Comparison of ENCODE assay signal across 19 cellular contexts in genomic region chr9:115415450-115415849, GRCh38.
"Had no signal": no experiment of that assay in that cellular context is flagged by ENCODE, and none has a peak within 500 bp of the region (broad histone marks: within the 10 kb centered on the region; RNA-seq: fewer than 3 reads in every experiment).

No MANE protein-coding gene starts in this region.

- FAIRE-seq: pancreas had no signal

- H3K4me1 ChIP-seq: foreskin keratinocyte, lower lobe of right lung, pancreas, sigmoid colon, spleen, stomach had no signal

- ATAC-seq: activated CD8-positive, alpha-beta T cell treated with anti-CD3 and anti-CD28 coated beads, Interleukin-2, amount 10 ng/mL, durations not matched to agents 7 days and 5 days; activated T-cell treated with anti-CD3 and anti-CD28 coated beads, Interleukin-2, amount 50 U/mL, for 72 hours; foreskin keratinocyte; lower lobe of right lung; pancreas had no signal

- H3K27me3 ChIP-seq: foreskin keratinocyte, pancreas, sigmoid colon, spleen, stomach, testis had no signal

- H3K36me3 ChIP-seq: lower lobe of right lung, pancreas, sigmoid colon, spleen, stomach had no signal

- H3K4me3 ChIP-seq: lower lobe of right lung, pancreas, sigmoid colon, spleen, stomach, testis had no signal

- H3K27ac Mint-ChIP-seq: activated B cell treated with CpG ODN at 0.5 μM for 24 hours; activated CD4-positive, alpha-beta T cell treated with anti-CD3 and anti-CD28 coated beads, Interleukin-2, amount 10 ng/mL, durations not matched to agents 24 days and 14 days; activated CD8-positive, alpha-beta T cell treated with anti-CD3 and anti-CD28 coated beads, Interleukin-2, amount 10 ng/mL, durations not matched to agents 7 days and 5 days; activated naive CD8-positive, alpha-beta T cell; activated T-cell treated with anti-CD3 and anti-CD28 coated beads, Interleukin-2, amount 50 U/mL, for 72 hours; brain had no signal

- H3K36me3 Mint-ChIP-seq: activated naive CD8-positive, alpha-beta T cell; brain had no signal

- H3K27ac ChIP-seq: foreskin keratinocyte, lower lobe of right lung, pancreas, sigmoid colon, spleen, stomach, testis had no signal

- H3K9me3 ChIP-seq: lower lobe of right lung, pancreas, sigmoid colon, testis had no signal

- H3K27me3 Mint-ChIP-seq: activated B cell treated with CpG ODN at 0.5 μM for 24 hours had no signal

- DNase-seq: activated B cell treated with CpG ODN at 0.5 μM for 24 hours; activated CD4-positive, alpha-beta T cell treated with anti-CD3 and anti-CD28 coated beads, Interleukin-2, amount 10 ng/mL, durations not matched to agents 24 days and 14 days; activated CD8-positive, alpha-beta memory T cell treated with anti-CD3 and anti-CD28 coated beads, Interleukin-2, amount 50 U/mL, for 4 hours; activated CD8-positive, alpha-beta T cell treated with anti-CD3 and anti-CD28 coated beads, Interleukin-2, amount 10 ng/mL, durations not matched to agents 7 days and 5 days; activated gamma-delta T cell treated with Interleukin-2 at 50 U/mL for 16 hours; activated T-cell treated with anti-CD3 and anti-CD28 coated beads, Interleukin-2, amount 50 U/mL, for 72 hours; amygdala; effector CD8-positive, alpha-beta T cell; foreskin keratinocyte; glutamatergic neuron; lower lobe of right lung; midbrain; pancreas; sigmoid colon; spleen; stomach; testis had no signal

- H3K4me3 Mint-ChIP-seq: activated B cell treated with CpG ODN at 0.5 μM for 24 hours; activated CD4-positive, alpha-beta T cell treated with anti-CD3 and anti-CD28 coated beads, Interleukin-2, amount 10 ng/mL, durations not matched to agents 24 days and 14 days; activated CD8-positive, alpha-beta T cell treated with anti-CD3 and anti-CD28 coated beads, Interleukin-2, amount 10 ng/mL, durations not matched to agents 7 days and 5 days; activated naive CD8-positive, alpha-beta T cell; activated T-cell treated with anti-CD3 and anti-CD28 coated beads, Interleukin-2, amount 50 U/mL, for 72 hours; brain had no signal
